ENCODE assay signal across 8 cellular contexts in the genomic region with DNA sequence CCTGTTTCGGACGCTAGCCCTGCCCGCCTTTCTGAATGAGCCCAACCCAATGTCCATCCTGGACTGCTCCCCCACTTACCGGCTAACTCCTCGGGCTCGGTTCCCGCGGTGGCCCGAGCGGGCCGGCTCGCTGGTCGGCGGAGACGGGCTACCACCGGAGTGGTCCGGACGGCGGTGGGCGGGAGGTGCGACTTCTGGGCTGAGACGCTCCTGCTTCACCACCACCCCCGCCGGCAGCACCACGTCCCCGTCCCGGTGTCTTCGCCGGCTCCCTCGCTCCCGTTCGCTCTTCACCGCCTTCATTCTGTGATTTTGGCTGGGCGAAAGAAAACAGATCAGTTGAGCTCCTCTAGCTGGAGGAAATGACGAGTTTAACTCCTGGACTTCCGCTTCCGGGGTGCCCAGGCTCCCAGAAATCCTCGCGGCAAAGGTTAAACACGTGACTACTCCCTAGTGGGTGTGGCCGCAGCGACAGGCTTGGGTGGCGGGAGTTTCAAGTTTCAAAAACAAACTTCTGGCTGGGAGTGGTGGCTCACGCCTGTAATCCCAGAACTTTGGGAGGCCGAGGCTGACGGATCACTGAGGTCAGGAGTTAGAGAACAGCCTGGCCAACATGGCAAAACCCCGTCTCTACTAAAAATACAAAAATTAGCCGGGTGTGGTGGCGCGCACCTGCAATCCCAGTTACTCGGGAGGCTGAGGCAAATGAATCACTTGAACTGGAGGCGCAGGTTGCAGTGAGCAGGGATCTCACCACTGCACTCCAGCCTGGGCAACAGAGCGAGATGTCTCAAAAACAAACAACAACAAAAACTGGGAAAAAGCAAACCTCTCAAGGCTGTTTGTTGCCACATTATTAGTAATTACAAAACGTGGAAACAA. TPM values are rescaled to one million over a fixed set of nuclear protein-coding genes. Genes with fewer than 3 reads are reported as not detected.
DNase-seq lines count a peak whose midpoint lies in the region; ATAC-seq and TF ChIP-seq lines count a peak whose summit lies in the region.

SNIP1 (minus strand) TSS at position 367 of the 882 bp plus-strand sequence; CDS start at position 303, 64 bp downstream.

- H3K27ac ChIP-seq in adipose tissue (ENCODE audit: low read depth, low read length) (peak within 1 kb of the TSS; percentile 24), heart left ventricle (peak within 1 kb of the TSS; percentile 68 to 94 (median 86)), transverse colon (peak within 1 kb of the TSS; percentile 88 to 95 (median 91))

- TF ChIP-seq CTCF in GM06990 (IDR thresholded peaks at IDR 0.05; ENCODE audit: insufficient read depth, low read length, poor library complexity, severe bottlenecking) (no peak), heart left ventricle (IDR thresholded peaks at IDR 0.05) (no peak), transverse colon (IDR thresholded peaks at IDR 0.05) (no peak)

- TF ChIP-seq POLR2A in heart left ventricle (IDR thresholded peaks at IDR 0.05) (peak in 1 of 2 donors; percentile 72), transverse colon (IDR thresholded peaks at IDR 0.05) (peak; percentile 88)

- in situ Hi-C loops in transverse colon (cut with MboI; ENCODE audit: low pct_ligation_motif_present in 1 of 4, low pct_unique_long_range_greater_than_20kb in 1 of 4, low sequenced_read_pairs in 3 of 4), result no loop called here

- DNase-seq in GM06990 (ENCODE audit: extremely low read depth, insufficient read length) (peak; percentile 81), NCI-H146 treated with DMSO at 0.1 percent for 48 hours (lab: John Stamatoyannopoulos, UW; ENCODE audit: unreplicated experiment) (peak; percentile 64), T-helper 1 cell (peak; percentile 77 to 93 (median 87)), heart left ventricle (peak; percentile 91 to 94 (median 93)), pons (ENCODE audit: low spot score) (peak; percentile 97), transverse colon (peak; percentile 94)

- intact Hi-C loops in heart left ventricle (cut with DNase I), result loop anchor here in 3 of 10 donors (2.0 to 5.0 kb wide), 3 partner anchors 37 to 42 kb away; partner anchors contain the start of gene MEAF6 (in 2 of the 3)
- intact Hi-C loops in transverse colon (cut with DNase I; ENCODE audit: low total_unique reads), result no loop called here

- H3K4me1 ChIP-seq in heart left ventricle, result peaks cover 6 to 49% (median 32%) of the 10 kb centered on the region in 12 donors
- H3K4me1 ChIP-seq in transverse colon, result peaks cover 11 to 35% (median 21%) of the 10 kb centered on the region in 4 donors

- ATAC-seq in HG02798 (IDR thresholded peaks at IDR 0.05; ENCODE audit: poor library complexity, unreplicated experiment) (peak; percentile 81), heart left ventricle (peak; percentile 95 to 97 (median 96))

- no peak for TF ChIP-seq EP300 in transverse colon (IDR thresholded peaks at IDR 0.05; ENCODE audit: low read depth)

- no peaks in the 10 kb centered on the region for H3K27me3 ChIP-seq in GM06990 (replicated peaks; ENCODE audit: control insufficient read depth, insufficient read depth, low read length)
- no peaks in the 10 kb centered on the region for H3K27me3 ChIP-seq in heart left ventricle
- H3K27me3 ChIP-seq in transverse colon, result no peaks in the 10 kb centered on the region

- WGBS in adipose tissue, 3 donors, result 12 to 14% (median 12%) methylated on average over 54 of the region's 54 CpGs
- 13 to 26% (median 14%) methylated on average over 27 to 54 of the region's 54 CpGs for WGBS in heart left ventricle, 4 donors
- WGBS in transverse colon (ENCODE audit: low coverage in 1 of 2), 2 donors, result 13 to 72% methylated on average over 7 to 52 of the region's 54 CpGs

- H3K9me3 ChIP-seq in heart left ventricle, result no peaks in the 10 kb centered on the region
- H3K9me3 ChIP-seq in transverse colon, result no peaks in the 10 kb centered on the region

- H3K36me3 ChIP-seq in GM06990 (ENCODE audit: control insufficient read depth, insufficient read depth, low read length), result peaks cover 2% of the 10 kb centered on the region; the same call in 1 of the 2 replicates
- H3K36me3 ChIP-seq in heart left ventricle, result peaks cover 0 to 35% (median 26%) of the 10 kb centered on the region in 9 donors
- peaks cover 0 to 10% (median 1%) of the 10 kb centered on the region in 4 donors for H3K36me3 ChIP-seq in transverse colon

- H3K4me3 ChIP-seq in GM06990 (replicated peaks; ENCODE audit: low read depth, low read length) (peak within 1 kb of the TSS; percentile 89), heart left ventricle (peak within 1 kb of the TSS; percentile 76 to 100 (median 95)), transverse colon (peak within 1 kb of the TSS; percentile 74 to 98 (median 94))

RNA-seq across cellular contexts. Expression of gene SNIP1, which starts in this region (rescaled TPM):
- 1 to 10 TPM; 2.2 to 5.5 (median 5.0) TPM for polyA plus RNA-seq in adipose tissue
- total RNA-seq in heart left ventricle, result 10 to 100 TPM in 2 of 9 donors, 1 to 10 TPM in 7; 6.8 to 11.2 (median 9.0) TPM
- 1 to 10 TPM; 3.0 to 6.9 TPM for polyA plus RNA-seq in heart left ventricle
- 100 to 1,000 TPM in 1 of 4 donors, 10 to 100 TPM in 2, 1 to 10 TPM in 1; 9.0 to 175 (median 18.6) TPM for total RNA-seq in transverse colon

Comparison
In these comparisons a context has a peak if more than half of its experiments do, and no peak if none do; other contexts are left out.
1. Peak in every context shown above with its lines: DNase-seq, ATAC-seq, H3K4me3 ChIP-seq and H3K27ac ChIP-seq.
2. H3K27ac ChIP-seq: peak in every context shown above with its lines; median percentile 91 in transverse colon; 86 in heart left ventricle; 24 in adipose tissue.